In the genomic region with DNA sequence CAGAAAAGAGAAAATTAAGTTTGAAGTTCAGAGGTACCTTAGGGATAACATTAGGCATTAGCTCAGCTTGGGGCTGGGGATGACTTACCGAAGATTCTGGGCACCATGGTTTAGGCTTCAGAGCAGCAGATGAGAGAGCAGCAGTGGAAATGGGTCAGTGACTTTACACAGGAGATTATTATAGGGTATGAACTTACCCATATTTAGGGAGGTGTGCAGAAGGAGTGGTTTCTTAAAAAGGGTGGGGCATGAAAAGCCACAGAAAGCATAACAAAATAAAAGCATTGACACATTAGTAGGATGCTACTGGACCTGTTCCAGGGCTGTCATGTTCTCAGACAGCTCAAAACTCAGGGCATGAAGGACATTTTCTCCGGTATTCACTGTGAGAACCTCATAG, we compare ENCODE assay signal across 33 cellular contexts. TPM values are rescaled to one million over a fixed set of nuclear protein-coding genes. Genes with fewer than 3 reads are reported as not detected.
"Had no signal": no experiment of that assay in that cellular context is flagged by ENCODE, and none has a peak within 500 bp of the region (broad histone marks: within the 10 kb centered on the region; RNA-seq: fewer than 3 reads in every experiment).

No MANE protein-coding gene starts in this region.

- H3K27ac Mint-ChIP-seq: activated CD4-positive, alpha-beta memory T cell treated with anti-CD3 and anti-CD28 coated beads, Interleukin-2, amount 10 ng/mL, durations not matched to agents 7 days and 5 days; activated CD4-positive, alpha-beta T cell treated with anti-CD3 and anti-CD28 coated beads, Interleukin-2, amount 10 ng/mL, durations not matched to agents 7 days and 5 days; activated naive CD4-positive, alpha-beta T cell treated with anti-CD3 and anti-CD28 coated beads, Interleukin-2, amount 10 ng/mL, durations not matched to agents 7 days and 5 days; activated naive CD4-positive, alpha-beta T cell treated with anti-CD3 and anti-CD28 coated beads, Interleukin-2, amount 50 U/mL, for 72 hours; activated naive CD8-positive, alpha-beta T cell treated with anti-CD3 and anti-CD28 coated beads, Interleukin-2, amount 10 ng/mL, durations not matched to agents 7 days and 5 days; activated T-cell treated with anti-CD3 and anti-CD28 coated beads, Interleukin-2, amount 50 U/mL, for 24 hours; activated T-cell treated with anti-CD3 and anti-CD28 coated beads, Interleukin-2, amount 50 U/mL, for 72 hours; brain; effector memory CD8-positive, alpha-beta T cell; T-helper 17 cell; WTC11 had no signal

- H3K4me1 Mint-ChIP-seq: activated CD4-positive, alpha-beta T cell treated with anti-CD3 and anti-CD28 coated beads, Interleukin-2, amount 10 ng/mL, durations not matched to agents 7 days and 5 days; activated naive CD4-positive, alpha-beta T cell treated with anti-CD3 and anti-CD28 coated beads, Interleukin-2, amount 10 ng/mL, durations not matched to agents 7 days and 5 days had no signal

- H3K4me1 ChIP-seq: ascending aorta, gastroesophageal sphincter, heart right ventricle had no signal

- H3K9me3 ChIP-seq: ascending aorta, esophagus squamous epithelium, gastroesophageal sphincter, heart right ventricle had no signal

- H3K27ac ChIP-seq: ascending aorta, gastroesophageal sphincter, heart right ventricle, VCaP had no signal

- H3K27me3 ChIP-seq: ascending aorta had no signal

- H3K9me3 Mint-ChIP-seq: activated CD4-positive, alpha-beta memory T cell treated with anti-CD3 and anti-CD28 coated beads, Interleukin-2, amount 10 ng/mL, durations not matched to agents 7 days and 5 days; activated CD4-positive, alpha-beta T cell treated with anti-CD3 and anti-CD28 coated beads, Interleukin-2, amount 10 ng/mL, durations not matched to agents 7 days and 5 days; activated naive CD4-positive, alpha-beta T cell treated with anti-CD3 and anti-CD28 coated beads, Interleukin-2, amount 10 ng/mL, durations not matched to agents 7 days and 5 days; activated naive CD4-positive, alpha-beta T cell treated with anti-CD3 and anti-CD28 coated beads, Interleukin-2, amount 50 U/mL, for 72 hours; activated naive CD8-positive, alpha-beta T cell treated with anti-CD3 and anti-CD28 coated beads, Interleukin-2, amount 10 ng/mL, durations not matched to agents 7 days and 5 days; activated T-cell treated with anti-CD3 and anti-CD28 coated beads, Interleukin-2, amount 50 U/mL, for 24 hours; activated T-cell treated with anti-CD3 and anti-CD28 coated beads, Interleukin-2, amount 50 U/mL, for 72 hours; brain; effector memory CD8-positive, alpha-beta T cell; WTC11 had no signal

- H3K4me3 ChIP-seq: ascending aorta, gastroesophageal sphincter, heart right ventricle had no signal

- H3K36me3 Mint-ChIP-seq: activated naive CD4-positive, alpha-beta T cell treated with anti-CD3 and anti-CD28 coated beads, Interleukin-2, amount 10 ng/mL, durations not matched to agents 7 days and 5 days; activated naive CD4-positive, alpha-beta T cell treated with anti-CD3 and anti-CD28 coated beads, Interleukin-2, amount 50 U/mL, for 72 hours; activated naive CD8-positive, alpha-beta T cell treated with anti-CD3 and anti-CD28 coated beads, Interleukin-2, amount 10 ng/mL, durations not matched to agents 7 days and 5 days; brain; WTC11 had no signal

- ATAC-seq: activated naive CD4-positive, alpha-beta T cell treated with anti-CD3 and anti-CD28 coated beads, Interleukin-2, amount 50 U/mL, for 72 hours; activated T-cell treated with anti-CD3 and anti-CD28 coated beads, Interleukin-2, amount 50 U/mL, for 72 hours; effector memory CD8-positive, alpha-beta T cell; gastroesophageal sphincter; heart right ventricle; T-helper 17 cell; WTC11 had no signal

- H3K36me3 ChIP-seq: ascending aorta, esophagus squamous epithelium, gastroesophageal sphincter, heart right ventricle had no signal

- DNase-seq: activated CD4-positive, alpha-beta memory T cell treated with anti-CD3 and anti-CD28 coated beads, Interleukin-2, amount 10 ng/mL, durations not matched to agents 7 days and 5 days; activated CD4-positive, alpha-beta T cell treated with anti-CD3 and anti-CD28 coated beads for 1 hour; activated CD4-positive, alpha-beta T cell treated with anti-CD3 and anti-CD28 coated beads for 4 hours; activated CD4-positive, alpha-beta T cell treated with anti-CD3 and anti-CD28 coated beads, Interleukin-2, amount 10 ng/mL, durations not matched to agents 7 days and 5 days; activated CD4-positive, alpha-beta T cell treated with anti-CD3 and anti-CD28 coated beads, Interleukin-2, amount 50 U/mL, for 4 hours; activated CD8-positive, alpha-beta memory T cell treated with anti-CD3 and anti-CD28 coated beads, Interleukin-2, amount 50 U/mL, for 48 hours; activated gamma-delta T cell; activated naive CD4-positive, alpha-beta T cell; activated naive CD4-positive, alpha-beta T cell treated with anti-CD3 and anti-CD28 coated beads, Interleukin-2, amount 10 ng/mL, durations not matched to agents 7 days and 5 days; activated naive CD8-positive, alpha-beta T cell treated with anti-CD3 and anti-CD28 coated beads, Interleukin-2, amount 10 ng/mL, durations not matched to agents 7 days and 5 days; activated T-cell treated with anti-CD3 and anti-CD28 coated beads for 4 hours; activated T-cell treated with anti-CD3 and anti-CD28 coated beads, Interleukin-2, amount 50 U/mL, for 24 hours; activated T-cell treated with anti-CD3 and anti-CD28 coated beads, Interleukin-2, amount 50 U/mL, for 72 hours; caudate nucleus; cortex of kidney; dermis blood vessel endothelial cell; effector CD4-positive, alpha-beta T cell; effector memory CD8-positive, alpha-beta T cell; erythroblast; esophagus squamous epithelium; foreskin melanocyte; heart right ventricle; T-helper 1 cell; T-helper 17 cell had no signal

- H3K4me3 Mint-ChIP-seq: activated CD4-positive, alpha-beta memory T cell treated with anti-CD3 and anti-CD28 coated beads, Interleukin-2, amount 10 ng/mL, durations not matched to agents 7 days and 5 days; activated CD4-positive, alpha-beta T cell treated with anti-CD3 and anti-CD28 coated beads, Interleukin-2, amount 10 ng/mL, durations not matched to agents 7 days and 5 days; activated naive CD4-positive, alpha-beta T cell treated with anti-CD3 and anti-CD28 coated beads, Interleukin-2, amount 10 ng/mL, durations not matched to agents 7 days and 5 days; activated naive CD8-positive, alpha-beta T cell treated with anti-CD3 and anti-CD28 coated beads, Interleukin-2, amount 10 ng/mL, durations not matched to agents 7 days and 5 days; activated T-cell treated with anti-CD3 and anti-CD28 coated beads, Interleukin-2, amount 50 U/mL, for 24 hours; activated T-cell treated with anti-CD3 and anti-CD28 coated beads, Interleukin-2, amount 50 U/mL, for 72 hours; brain; effector memory CD8-positive, alpha-beta T cell; T-helper 17 cell; WTC11 had no signal

RNA-seq across cellular contexts. Expression of a gene that starts 20.5 kb away (rescaled TPM):
- total RNA-seq: activated CD4-positive, alpha-beta memory T cell treated with anti-CD3 and anti-CD28 coated beads, Interleukin-2, amount 10 ng/mL, durations not matched to agents 7 days and 5 days; activated CD4-positive, alpha-beta T cell treated with anti-CD3 and anti-CD28 coated beads, Interleukin-2, amount 10 ng/mL, durations not matched to agents 7 days and 5 days; activated naive CD4-positive, alpha-beta T cell treated with anti-CD3 and anti-CD28 coated beads, Interleukin-2, amount 50 U/mL, for 72 hours; activated naive CD8-positive, alpha-beta T cell treated with anti-CD3 and anti-CD28 coated beads, Interleukin-2, amount 10 ng/mL, durations not matched to agents 7 days and 5 days; activated T-cell treated with anti-CD3 and anti-CD28 coated beads, Interleukin-2, amount 50 U/mL, for 72 hours; ascending aorta; dermis blood vessel endothelial cell; fibroblast of lung; fibroblast of villous mesenchyme; glomerular endothelial cell; heart right ventricle; T-helper 17 cell; WTC11 had no signal

RNA-seq across cellular contexts. Expression of a gene that starts 46.8 kb away (rescaled TPM):
- total RNA-seq: activated CD4-positive, alpha-beta memory T cell treated with anti-CD3 and anti-CD28 coated beads, Interleukin-2, amount 10 ng/mL, durations not matched to agents 7 days and 5 days; activated CD4-positive, alpha-beta T cell treated with anti-CD3 and anti-CD28 coated beads, Interleukin-2, amount 10 ng/mL, durations not matched to agents 7 days and 5 days; activated naive CD4-positive, alpha-beta T cell treated with anti-CD3 and anti-CD28 coated beads, Interleukin-2, amount 50 U/mL, for 72 hours; activated naive CD8-positive, alpha-beta T cell treated with anti-CD3 and anti-CD28 coated beads, Interleukin-2, amount 10 ng/mL, durations not matched to agents 7 days and 5 days; activated T-cell treated with anti-CD3 and anti-CD28 coated beads, Interleukin-2, amount 50 U/mL, for 72 hours; T-helper 17 cell had no signal
